Comparison of ENCODE assay signal across 30 cellular contexts in the genomic region with DNA sequence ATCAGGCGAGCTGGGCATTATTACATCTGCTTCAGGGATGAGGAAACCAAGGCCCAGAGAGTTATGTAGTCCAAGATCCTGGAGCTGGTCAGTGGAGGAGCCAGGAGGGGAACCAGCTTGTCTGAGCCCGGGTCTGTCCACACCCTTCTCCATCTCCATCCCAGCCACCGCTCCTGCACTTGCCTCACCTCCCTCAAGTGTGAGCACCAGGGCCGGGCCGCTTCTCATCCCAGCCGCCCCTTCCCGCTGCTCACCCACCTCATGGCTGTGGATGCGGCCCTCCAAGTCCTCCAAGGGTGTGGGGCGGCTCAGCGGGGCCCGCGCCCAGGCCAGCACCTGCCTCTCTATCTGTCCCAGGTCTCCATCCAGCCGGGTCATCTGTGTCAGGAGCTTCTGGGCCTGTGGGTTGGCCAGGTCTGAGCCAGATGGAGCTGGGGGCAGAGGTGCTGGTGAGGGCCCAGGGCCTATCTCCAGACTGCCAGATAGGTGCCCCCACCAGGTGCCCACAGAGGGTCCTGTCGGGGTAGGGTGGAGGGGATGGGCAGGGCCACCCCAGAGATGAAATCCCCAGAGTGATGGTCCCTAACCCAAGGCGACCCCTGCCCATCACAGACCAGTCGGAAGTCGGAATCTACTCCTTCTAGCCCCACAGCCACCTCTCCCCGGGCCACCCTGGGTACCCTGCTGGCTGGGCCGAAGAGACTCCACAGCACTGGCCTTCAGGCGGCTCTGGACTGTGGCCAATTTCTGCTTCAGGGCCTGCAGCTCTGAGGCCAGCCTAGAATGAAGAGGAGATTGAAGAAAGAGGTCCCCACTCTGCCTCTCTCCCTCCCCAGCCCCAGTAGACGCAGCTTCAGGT. TPM values are rescaled to one million over a fixed set of nuclear protein-coding genes. Genes with fewer than 3 reads are reported as not detected.
"Had no signal": no experiment of that assay in that cellular context is flagged by ENCODE, and none has a peak within 500 bp of the region (broad histone marks: within the 10 kb centered on the region; RNA-seq: fewer than 3 reads in every experiment).

No MANE protein-coding gene starts in this region.

- H3K27ac Mint-ChIP-seq: natural killer cell, progenitor cell of endocrine pancreas had no signal

- H3K36me3 Mint-ChIP-seq: natural killer cell had no signal

- H3K9me3 Mint-ChIP-seq: natural killer cell; stimulated activated naive CD8-positive, alpha-beta T cell treated with anti-CD3 and anti-CD28 coated beads, Interleukin-15, amount 100 ng/mL, for 72 hours had no signal

- H3K4me1 ChIP-seq: foreskin keratinocyte, thyroid gland had no signal

- H3K27ac ChIP-seq: coronary artery, esophagus muscularis mucosa, foreskin keratinocyte, gastroesophageal sphincter, heart left ventricle, hepatocyte, left lung, lower lobe of right lung, neutrophil, parathyroid adenoma, suprapubic skin, thyroid gland, vagina had no signal

- H3K9me3 ChIP-seq: esophagus muscularis mucosa, gastroesophageal sphincter, heart left ventricle, left lung, lower lobe of right lung, neutrophil, suprapubic skin, thyroid gland, vagina had no signal

- H3K27me3 ChIP-seq: foreskin keratinocyte, heart left ventricle, hepatocyte, suprapubic skin, thyroid gland, vagina had no signal

- H3K27me3 Mint-ChIP-seq: stimulated activated naive CD8-positive, alpha-beta T cell treated with anti-CD3 and anti-CD28 coated beads, Interleukin-15, amount 100 ng/mL, for 72 hours had no signal

- H3K4me3 Mint-ChIP-seq: natural killer cell; stimulated activated naive CD8-positive, alpha-beta T cell treated with anti-CD3 and anti-CD28 coated beads, Interleukin-15, amount 100 ng/mL, for 72 hours had no signal

- H3K36me3 ChIP-seq: esophagus muscularis mucosa, gastroesophageal sphincter, heart left ventricle, neutrophil had no signal

- DNase-seq: dermis blood vessel endothelial cell; effector memory CD4-positive, alpha-beta T cell; foreskin keratinocyte; heart left ventricle; left cardiac atrium; left lung; lower lobe of right lung; natural killer cell; stimulated activated CD4-positive, alpha-beta T cell treated with anti-CD3 and anti-CD28 coated beads, Interleukin-12 subunit alpha, Interleukin-12 subunit beta, amount 100 ng/mL, for 4 hours; stimulated activated CD4-positive, alpha-beta T cell treated with anti-CD3 and anti-CD28 coated beads, Interleukin-2, amount 100 ng/mL, for 24 hours; stimulated activated CD4-positive, alpha-beta T cell treated with anti-CD3 and anti-CD28 coated beads, Interleukin-4, amount 100 ng/mL, for 4 hours; stimulated activated naive CD4-positive, alpha-beta T cell; stimulated activated naive CD8-positive, alpha-beta T cell treated with anti-CD3 and anti-CD28 coated beads, Interleukin-15, amount 100 ng/mL, for 72 hours; thyroid gland; trophoblast cell had no signal

- H3K4me3 ChIP-seq: coronary artery, esophagus muscularis mucosa, gastroesophageal sphincter, heart left ventricle, hepatocyte, left lung, lower lobe of right lung, smooth muscle cell, suprapubic skin, thyroid gland, vagina had no signal

- ATAC-seq: foreskin keratinocyte; gastroesophageal sphincter; heart left ventricle; left cardiac atrium; left lung; lower lobe of right lung; natural killer cell; sciatic nerve; stimulated activated naive CD8-positive, alpha-beta T cell treated with anti-CD3 and anti-CD28 coated beads, Interleukin-15, amount 100 ng/mL, for 72 hours had no signal

RNA-seq across cellular contexts. Expression of a gene that starts 9.4 kb away (rescaled TPM):
- total RNA-seq: endothelial cell of umbilical vein, fibroblast of lung, myocyte had no signal
- polyA plus RNA-seq: endothelial cell of umbilical vein, fibroblast of lung, neural cell had no signal
